23 cellular contexts compared by ENCODE assay signal in the genomic region with DNA sequence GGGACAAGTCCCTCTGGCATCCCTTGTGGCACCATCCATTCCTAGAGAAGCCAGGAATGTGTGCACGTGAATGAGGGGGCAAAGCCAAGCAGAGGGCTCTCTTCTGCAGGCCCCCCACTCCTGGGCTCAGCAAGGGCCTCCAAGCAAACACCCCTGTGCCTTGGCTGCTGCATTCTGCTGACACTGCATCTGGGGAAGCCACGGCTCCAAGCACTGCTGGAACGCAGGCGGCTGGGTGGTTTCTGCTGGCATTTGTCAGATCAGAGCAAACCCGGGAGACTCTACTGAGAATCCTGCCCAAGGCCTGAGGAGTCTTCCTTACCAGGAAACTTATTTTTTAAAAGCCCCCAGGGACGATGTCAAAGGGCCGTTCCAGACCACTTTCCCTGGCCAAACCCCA. TPM values are rescaled to one million over a fixed set of nuclear protein-coding genes. Genes with fewer than 3 reads are reported as not detected.
A peak's percentile ranks its signal among the peaks of the same experiment; 100 is the strongest.
DNase-seq lines count a peak whose midpoint lies in the region; ATAC-seq, FAIRE-seq and TF ChIP-seq lines count a peak whose summit lies in the region.
"Had no signal": no experiment of that assay in that cellular context is flagged by ENCODE, and none has a peak within 500 bp of the region (broad histone marks: within the 10 kb centered on the region; RNA-seq: fewer than 3 reads in every experiment).

No MANE protein-coding gene starts in this region.

- H4K20me1 ChIP-seq in BLaER1 treated with 17β-estradiol and CSF1 and Interleukin-3, amounts not matched to agents 10 nM and 100 nM, result peaks cover 98 to 100% (median 100%) of the 10 kb centered on the region in 11 experiments
- peaks cover 6% of the 10 kb centered on the region; the same call in 1 of the 2 replicates for H4K20me1 ChIP-seq in Karpas-422 (ENCODE audit: insufficient read depth, low read depth, low read length)

- no peaks in the 10 kb centered on the region for H3K9me3 Mint-ChIP-seq in chondrocyte (ENCODE audit: low read depth)
- no peaks in the 10 kb centered on the region for H3K9me3 Mint-ChIP-seq in naive thymus-derived CD8-positive, alpha-beta T cell
- H3K9me3 Mint-ChIP-seq: H9 had no signal

- H2AFZ ChIP-seq in mesenchymal stem cell (ENCODE audit: low read depth, low read length), result no peak overlapping the region
- no peak overlapping the region for H2AFZ ChIP-seq in Karpas-422 (ENCODE audit: low read length)

- H3K79me2 ChIP-seq in Karpas-422 (ENCODE audit: low read length), result peaks cover 26% of the 10 kb centered on the region

- no peak overlapping the region for H3K4me3 Mint-ChIP-seq in chondrocyte (ENCODE audit: unreplicated experiment)
- H3K4me3 Mint-ChIP-seq in naive thymus-derived CD8-positive, alpha-beta T cell, result no peak overlapping the region
- H3K4me3 Mint-ChIP-seq: H9 had no signal

- H2BK15ac ChIP-seq in mesenchymal stem cell (ENCODE audit: low read depth, poor library complexity, severe bottlenecking), result no peak overlapping the region

- no peak overlapping the region for H2BK5ac ChIP-seq in mesenchymal stem cell (ENCODE audit: low read depth, low read length, poor library complexity, severe bottlenecking)

- no peak overlapping the region for H3K14ac ChIP-seq in mesenchymal stem cell (ENCODE audit: low read length in 2 of 2)

- no peak for ATAC-seq in naive thymus-derived CD8-positive, alpha-beta T cell

- DNase-seq in ascending aorta (ENCODE audit: low spot score in 2 of 2) (no peak), mesenchymal stem cell (no peak), small intestine (no peak), chondrocyte (ENCODE audit: low spot score) (no peak), NCI-H226 (no peak), Karpas-422 (no peak)
- DNase-seq in naive thymus-derived CD8-positive, alpha-beta T cell, result no peak
- DNase-seq: activated CD4-positive, CD25-positive, alpha-beta regulatory T cell; H9; midbrain; MV-4-11; NCI-H2029 treated with DMSO at 0.1 percent for 48 hours; NCI-H774; stimulated activated CD4-positive, alpha-beta T cell treated with anti-CD3 and anti-CD28 coated beads, Interleukin-2, amount 100 ng/mL, for 24 hours; T-helper 1 cell had no signal

- intact Hi-C loops in ascending aorta (cut with DNase I), result no loop called here

- H3K27me3 ChIP-seq in BLaER1 treated with 17β-estradiol and CSF1 and Interleukin-3, amounts not matched to agents 10 nM and 100 nM, result no peaks in the 10 kb centered on the region
- H3K27me3 ChIP-seq in ascending aorta (no peaks in the 10 kb centered on the region), mesenchymal stem cell (ENCODE audit: control insufficient read depth in 1 of 2, insufficient read depth in 1 of 2, low read length in 2 of 2) (no peaks in the 10 kb centered on the region), small intestine (ENCODE audit: control insufficient read depth in 2 of 2, insufficient read depth in 2 of 2, low read length in 2 of 2) (no peaks in the 10 kb centered on the region), Karpas-422 (ENCODE audit: low read length) (no peaks in the 10 kb centered on the region)

- H3K23ac ChIP-seq in mesenchymal stem cell (ENCODE audit: low read length in 2 of 2), result no peak overlapping the region

- no peak overlapping the region for H3K4ac ChIP-seq in mesenchymal stem cell (ENCODE audit: low read depth in 1 of 2, low read length in 2 of 2)

- peak overlapping the region in 7 of 11 experiments; percentile 5 to 61 (median 52); a peak in 8 of 22 replicates for H3K9ac ChIP-seq in BLaER1 treated with 17β-estradiol and CSF1 and Interleukin-3, amounts not matched to agents 10 nM and 100 nM
- H3K9ac ChIP-seq in mesenchymal stem cell (ENCODE audit: low read length) (peak overlapping the region; percentile 56), Karpas-422 (ENCODE audit: low read length) (no peak overlapping the region)

- peaks cover 63% of the 10 kb centered on the region for H3K4me1 Mint-ChIP-seq in chondrocyte (ENCODE audit: low read depth)
- peaks cover 26 to 45% (median 33%) of the 10 kb centered on the region in 4 donors for H3K4me1 Mint-ChIP-seq in naive thymus-derived CD8-positive, alpha-beta T cell

- WGBS in mesenchymal stem cell, result 75% methylated on average over 7 of the region's 7 CpGs
- 69 to 81% (median 79%) methylated on average over 7 of the region's 7 CpGs for WGBS in small intestine, 3 donors

- H3K79me1 ChIP-seq in mesenchymal stem cell (replicated peaks; ENCODE audit: low read length, poor library complexity, severe bottlenecking), result peaks cover 60% of the 10 kb centered on the region

- no peak for TF ChIP-seq CTCF in ascending aorta (IDR thresholded peaks at IDR 0.05)
- no peak for TF ChIP-seq CTCF in chondrocyte (IDR thresholded peaks at IDR 0.05)

- no peak overlapping the region for H4K91ac ChIP-seq in mesenchymal stem cell (ENCODE audit: low read length)

- peak overlapping the region in 2 of 11 experiments; percentile 4 to 15; a peak in 2 of 22 replicates for H3K27ac ChIP-seq in BLaER1 treated with 17β-estradiol and CSF1 and Interleukin-3, amounts not matched to agents 10 nM and 100 nM
- H3K27ac ChIP-seq in ascending aorta (peak overlapping the region; percentile 81 to 83), mesenchymal stem cell (ENCODE audit: low read length, poor library complexity, severe bottlenecking) (no peak overlapping the region), small intestine (ENCODE audit: low read depth in 1 of 2, low read length in 1 of 2) (peak overlapping the region; percentile 99 to 100), Karpas-422 (ENCODE audit: low read length) (no peak overlapping the region)

- H3K27ac Mint-ChIP-seq in chondrocyte (ENCODE audit: unreplicated experiment), result no peak overlapping the region
- H3K27ac Mint-ChIP-seq in naive thymus-derived CD8-positive, alpha-beta T cell, result peak overlapping the region in 1 of 10 donors; percentile 5

- no peak overlapping the region for H3K18ac ChIP-seq in mesenchymal stem cell (ENCODE audit: low read depth in 1 of 2, low read length in 2 of 2)

- no peaks in the 10 kb centered on the region for H3K27me3 Mint-ChIP-seq in chondrocyte (ENCODE audit: low read depth)
- no peaks in the 10 kb centered on the region for H3K27me3 Mint-ChIP-seq in naive thymus-derived CD8-positive, alpha-beta T cell

- no peak overlapping the region for H2BK120ac ChIP-seq in mesenchymal stem cell (ENCODE audit: low read depth, low read length)

- H2BK12ac ChIP-seq in mesenchymal stem cell (ENCODE audit: low read length in 2 of 2), result no peak overlapping the region

- no peaks in the 10 kb centered on the region for H3K9me2 ChIP-seq in Karpas-422 (replicated peaks; ENCODE audit: insufficient read depth, low read length)

- H3K36me3 ChIP-seq in BLaER1 treated with 17β-estradiol and CSF1 and Interleukin-3, amounts not matched to agents 10 nM and 100 nM, result peaks cover 14 to 100% (median 92%) of the 10 kb centered on the region in 11 experiments; a peak in 21 of 22 replicates
- H3K36me3 ChIP-seq in ascending aorta (peaks cover 7% of the 10 kb centered on the region in 2 donors), mesenchymal stem cell (ENCODE audit: control insufficient read depth in 1 of 2, insufficient read depth in 2 of 2, low read depth in 1 of 2, low read length in 2 of 2) (peaks cover 33 to 50% of the 10 kb centered on the region in 2 experiments), small intestine (ENCODE audit: control insufficient read depth in 2 of 2, insufficient read depth in 2 of 2, low read length in 2 of 2) (no peaks in the 10 kb centered on the region), Karpas-422 (ENCODE audit: insufficient read depth, low read length) (no peaks in the 10 kb centered on the region)

- H3K9me3 ChIP-seq in BLaER1 treated with 17β-estradiol and CSF1 and Interleukin-3, amounts not matched to agents 10 nM and 100 nM (replicated peaks in 1 of 11), result no peaks in the 10 kb centered on the region
- H3K9me3 ChIP-seq in ascending aorta (no peaks in the 10 kb centered on the region), mesenchymal stem cell (ENCODE audit: control insufficient read depth, low read length) (no peaks in the 10 kb centered on the region), small intestine (ENCODE audit: control insufficient read depth, low read depth) (no peaks in the 10 kb centered on the region), Karpas-422 (ENCODE audit: low read length) (no peaks in the 10 kb centered on the region)

- peak overlapping the region in 3 of 11 experiments; percentile 17 to 81 (median 79); a peak in 4 of 22 replicates for H3K4me2 ChIP-seq in BLaER1 treated with 17β-estradiol and CSF1 and Interleukin-3, amounts not matched to agents 10 nM and 100 nM
- H3K4me2 ChIP-seq in mesenchymal stem cell (ENCODE audit: low read length, poor library complexity, severe bottlenecking), result no peak overlapping the region
- H3K4me2 ChIP-seq in Karpas-422 (ENCODE audit: low read depth, low read length, poor library complexity, severe bottlenecking), result no peak overlapping the region

- H3K36me3 Mint-ChIP-seq in chondrocyte (ENCODE audit: low read depth), result peaks cover 2% of the 10 kb centered on the region
- H3K36me3 Mint-ChIP-seq in naive thymus-derived CD8-positive, alpha-beta T cell, result peaks cover 0 to 18% (median 3%) of the 10 kb centered on the region in 3 donors

- peaks cover 33 to 80% (median 63%) of the 10 kb centered on the region in 10 experiments; a peak in 19 of 20 replicates for H3K4me1 ChIP-seq in BLaER1 treated with 17β-estradiol and CSF1 and Interleukin-3, amounts not matched to agents 10 nM and 100 nM
- H3K4me1 ChIP-seq in ascending aorta (peaks cover 34 to 52% of the 10 kb centered on the region in 2 donors), mesenchymal stem cell (ENCODE audit: control insufficient read depth, insufficient read depth, low read depth, low read length) (peaks cover 39% of the 10 kb centered on the region), small intestine (ENCODE audit: control insufficient read depth in 2 of 2, insufficient read depth in 1 of 2, low read depth in 1 of 2, low read length in 1 of 2) (peaks cover 10 to 25% of the 10 kb centered on the region in 2 donors), Karpas-422 (ENCODE audit: low read length) (peaks cover 12% of the 10 kb centered on the region)

- no peak overlapping the region for H3K4me3 ChIP-seq in BLaER1 treated with 17β-estradiol and CSF1 and Interleukin-3, amounts not matched to agents 10 nM and 100 nM
- H3K4me3 ChIP-seq in ascending aorta, result no peak overlapping the region
- no peak overlapping the region for H3K4me3 ChIP-seq in mesenchymal stem cell (ENCODE audit: insufficient read depth in 1 of 2, low read depth in 1 of 2, low read length in 2 of 2)
- no peak overlapping the region for H3K4me3 ChIP-seq in small intestine (ENCODE audit: low read depth in 1 of 2, low read length in 2 of 2)
- H3K4me3 ChIP-seq in Karpas-422 (ENCODE audit: low read length), result no peak overlapping the region
- H3K4me3 ChIP-seq: coronary artery had no signal

- H2AK5ac ChIP-seq in mesenchymal stem cell (ENCODE audit: low read length, severe bottlenecking), result no peak overlapping the region

- no peak overlapping the region for H4K8ac ChIP-seq in mesenchymal stem cell (ENCODE audit: low read length)

- no peak for FAIRE-seq in small intestine (lab: Jason Lieb, UNC)
- FAIRE-seq: G401.6, GM12891, RCC 7860 had no signal

- POLR2A ChIA-PET in naive thymus-derived CD8-positive, alpha-beta T cell (lab: Charles Lee), result no interaction called here

RNA-seq across cellular contexts. Expression of a gene that starts 23.3 kb away (rescaled TPM):
- total RNA-seq in ascending aorta (64.3 TPM), chondrocyte (83.8 to 89.8 TPM (median 85.5 TPM) in 3 replicates)
- 140 TPM for polyA plus RNA-seq in mesenchymal stem cell (2013, experiment 1 of 2)
- polyA plus RNA-seq in mesenchymal stem cell (2013, experiment 2 of 2), result 136 TPM
- polyA plus RNA-seq in small intestine, result 100 to 1,000 TPM; 120 to 158 (median 154) TPM
- total RNA-seq in Karpas-422 (2014; rRNA removed; shearing (Covaris generic); ENCODE audit: low replicate concordance), result 63.8 and 83.4 TPM in 2 replicates
- total RNA-seq in naive thymus-derived CD8-positive, alpha-beta T cell, result 10 to 100 TPM; 33.3 to 35.1 TPM
- polyA plus RNA-seq in naive thymus-derived CD8-positive, alpha-beta T cell, result 10 to 100 TPM; 74.7 to 89.6 (median 77.5) TPM

RNA-seq across cellular contexts. Expression of a gene that starts 25.7 kb away (rescaled TPM):
- not detected for total RNA-seq in ascending aorta
- polyA plus RNA-seq in mesenchymal stem cell (2013, experiment 1 of 2), result not detected
- polyA plus RNA-seq in mesenchymal stem cell (2013, experiment 2 of 2), result not detected
- polyA plus RNA-seq in small intestine, result under 1 TPM in 1 of 3 donors, not detected in 2; 0.10 TPM
- not detected in 3 replicates for total RNA-seq in chondrocyte
- not detected in 2 replicates for total RNA-seq in Karpas-422 (2014; rRNA removed; shearing (Covaris generic); ENCODE audit: low replicate concordance)
- total RNA-seq in naive thymus-derived CD8-positive, alpha-beta T cell, result not detected
- polyA plus RNA-seq in naive thymus-derived CD8-positive, alpha-beta T cell, result not detected
- total RNA-seq: epithelial cell of proximal tubule, H9, renal cortical epithelial cell, urinary bladder had no signal
- polyA plus RNA-seq: urinary bladder had no signal

RNA-seq across cellular contexts. Expression of a gene that starts 26.7 kb away (rescaled TPM):
- 2.4 TPM for total RNA-seq in ascending aorta
- polyA plus RNA-seq in mesenchymal stem cell (2013, experiment 1 of 2), result 0.08 TPM
- polyA plus RNA-seq in mesenchymal stem cell (2013, experiment 2 of 2), result not detected
- 100 to 1,000 TPM in 2 of 3 donors, 10 to 100 TPM in 1; 93.7 to 166 (median 129) TPM for polyA plus RNA-seq in small intestine
- total RNA-seq in chondrocyte, result 0.20 to 0.77 TPM in 2 of 3 replicates, not detected in the other
- not detected in 2 replicates for total RNA-seq in Karpas-422 (2014; rRNA removed; shearing (Covaris generic); ENCODE audit: low replicate concordance)
- not detected for total RNA-seq in naive thymus-derived CD8-positive, alpha-beta T cell
- polyA plus RNA-seq in naive thymus-derived CD8-positive, alpha-beta T cell, result not detected

RNA-seq across cellular contexts. Expression of a gene that starts 41.3 kb away (rescaled TPM):
- total RNA-seq in ascending aorta, result 82.7 TPM
- polyA plus RNA-seq in mesenchymal stem cell (2013, experiment 1 of 2), result 6.6 TPM
- polyA plus RNA-seq in mesenchymal stem cell (2013, experiment 2 of 2), result 6.1 TPM
- 1 to 10 TPM in 2 of 3 donors, not detected in 1; 1.9 to 5.3 TPM for polyA plus RNA-seq in small intestine
- total RNA-seq in chondrocyte, result 11.8 to 15.0 TPM (median 12.2 TPM) in 3 replicates
- total RNA-seq in Karpas-422 (2014; rRNA removed; shearing (Covaris generic); ENCODE audit: low replicate concordance), result 0.11 TPM in 1 of 2 replicates, not detected in the other
- total RNA-seq in naive thymus-derived CD8-positive, alpha-beta T cell, result under 1 TPM in 1 of 2 experiments, not detected in 1; 0.52 TPM
- polyA plus RNA-seq in naive thymus-derived CD8-positive, alpha-beta T cell, result under 1 TPM; 0.18 to 0.28 (median 0.27) TPM

Comparison
In these comparisons a context has a peak if more than half of its experiments do, and no peak if none do; other contexts are left out.
1. H3K27ac ChIP-seq: peak in ascending aorta (2 of 2) and small intestine (2 of 2); none in mesenchymal stem cell (single experiment) and Karpas-422 (single experiment).